Comparison of ENCODE assay signal across 8 cellular contexts in genomic region chr3:68893600-68894239, GRCh38. TPM values are rescaled to one million over a fixed set of nuclear protein-coding genes. Genes with fewer than 3 reads are reported as not detected.
DNase-seq lines count a peak whose midpoint lies in the region; ATAC-seq, FAIRE-seq and TF ChIP-seq lines count a peak whose summit lies in the region.

No MANE protein-coding gene starts in this region.

- intact Hi-C loops in testis (cut with DNase I; ENCODE audit: low total_unique reads) (no loop called here), Right ventricle myocardium superior (cut with DNase I) (no loop called here)

- H3K4me1 ChIP-seq in testis = no peaks in the 10 kb centered on the region

- H3K27ac ChIP-seq in testis = no peak overlapping the region

- no peak overlapping the region for H3K4me3 ChIP-seq in fibroblast of pulmonary artery (replicated peaks; ENCODE audit: low read depth, low read length)
- no peak overlapping the region for H3K4me3 ChIP-seq in testis

- no peaks in the 10 kb centered on the region for H3K27me3 ChIP-seq in testis

- H3K36me3 ChIP-seq in testis (ENCODE audit: low read depth, missing control alignments) = no peaks in the 10 kb centered on the region

- FAIRE-seq in GM18507 (lab: Jason Lieb, UNC) = no peak

- TF ChIP-seq CTCF in AG09319 (IDR thresholded peaks at IDR 0.05; ENCODE audit: low read depth, low read length) = peak; percentile 40
- peak; percentile 37 for TF ChIP-seq CTCF in fibroblast of pulmonary artery (IDR thresholded peaks at IDR 0.05; ENCODE audit: low read length, missing control alignments)
- TF ChIP-seq CTCF in testis (IDR thresholded peaks at IDR 0.05) = peak in 1 of 3 experiments; percentile 52

- peak; percentile 1 for DNase-seq in AG09319 (ENCODE audit: extremely low read depth, low read depth)
- DNase-seq in GM18507 (ENCODE audit: extremely low spot score, insufficient read length, low read depth) = peak; percentile 2
- DNase-seq in RKO (ENCODE audit: low spot score) = peak; percentile 46
- peak; percentile 65 for DNase-seq in fibroblast of pulmonary artery (ENCODE audit: low read depth)
- peak; percentile 19 for DNase-seq in stromal cell of bone marrow (ENCODE audit: low read depth)
- no peak for DNase-seq in testis
- DNase-seq in Right ventricle myocardium superior = no peak

- TF ChIP-seq POLR2A in testis (IDR thresholded peaks at IDR 0.05) = no peak

- ATAC-seq in GM18870 (IDR thresholded peaks at IDR 0.05; ENCODE audit: unreplicated experiment) = no peak
- ATAC-seq in Right ventricle myocardium superior (ENCODE audit: poor library complexity) = no peak

- WGBS in testis, 2 donors = 53 to 69% methylated on average over 3 of the region's 3 CpGs

- no peaks in the 10 kb centered on the region for H3K9me3 ChIP-seq in testis

RNA-seq across cellular contexts. Expression of gene TAFA4, which starts 38.6 kb away (rescaled TPM):
- total RNA-seq in testis = 1 to 10 TPM in 1 of 2 donors, under 1 TPM in 1; 0.93 to 3.3 TPM
- 0.66 TPM for polyA plus RNA-seq in testis (ENCODE audit: insufficient read depth, low read depth, low replicate concordance)
- not detected for total RNA-seq in Right ventricle myocardium superior

Comparison
In these comparisons a context has a peak if more than half of its experiments do, and no peak if none do; other contexts are left out.
1. DNase-seq: peak in AG09319 (single experiment), GM18507 (single experiment), RKO (single experiment), fibroblast of pulmonary artery (single experiment) and stromal cell of bone marrow (single experiment); none in testis (single experiment) and Right ventricle myocardium superior (single experiment).